In genomic region chr6:32148722-32149576, GRCh38 we compare ENCODE assay signal across 10 cellular contexts. TPM values are rescaled to one million over a fixed set of nuclear protein-coding genes. Genes with fewer than 3 reads are reported as not detected.
DNase-seq lines count a peak whose midpoint lies in the region; ATAC-seq and TF ChIP-seq lines count a peak whose summit lies in the region.
"Had no signal": no experiment of that assay in that cellular context is flagged by ENCODE, and none has a peak within 500 bp of the region (broad histone marks: within the 10 kb centered on the region; RNA-seq: fewer than 3 reads in every experiment).

No MANE protein-coding gene starts in this region.

- POLR2A ChIA-PET in activated CD4-positive, alpha-beta T cell treated with anti-CD3 and anti-CD28 coated beads, Interleukin-2, amount 10 ng/mL, durations not matched to agents 7 days and 5 days (lab: Charles Lee), result interaction anchor here (0.5 kb wide), 1 partner anchor 596 kb away, joined by 3 read pairs; no protein-coding TSS in a partner anchor

- no peaks in the 10 kb centered on the region for H3K27me3 ChIP-seq in dorsolateral prefrontal cortex

- intact Hi-C loops in CD14-positive monocyte (cut with micrococcal nuclease) (loop anchor here in 1 of 2 donors (1.0 kb wide), 1 partner anchor 27 kb away; the partner anchor contains the start of gene AGPAT1), dorsolateral prefrontal cortex (cut with DNase I) (no loop called here)

- ATAC-seq in natural killer cell treated with Interleukin-12 subunit alpha and Interleukin-12 subunit beta and Interleukin-15 and Interleukin-18, amount 100 ng/mL, for 72 hours, result peak; percentile 90 to 95
- ATAC-seq in stimulated activated naive CD8-positive, alpha-beta T cell treated with anti-CD3 and anti-CD28 coated beads, Interleukin-15, amount 100 ng/mL, for 72 hours, result peak; percentile 79
- ATAC-seq in GM18868 (IDR thresholded peaks at IDR 0.05; ENCODE audit: unreplicated experiment) (no peak), HG02678 (IDR thresholded peaks at IDR 0.05; ENCODE audit: unreplicated experiment) (no peak)
- ATAC-seq: Panc1 had no signal

- H3K36me3 Mint-ChIP-seq in CD14-positive monocyte, result peaks cover 0 to 13% of the 10 kb centered on the region in 2 donors
- peaks cover 2% of the 10 kb centered on the region for H3K36me3 Mint-ChIP-seq in activated CD4-positive, alpha-beta T cell treated with anti-CD3 and anti-CD28 coated beads, Interleukin-2, amount 10 ng/mL, durations not matched to agents 7 days and 5 days (ENCODE audit: low read depth)
- no peaks in the 10 kb centered on the region for H3K36me3 Mint-ChIP-seq in natural killer cell treated with Interleukin-12 subunit alpha and Interleukin-12 subunit beta and Interleukin-15 and Interleukin-18, amount 100 ng/mL, for 72 hours

- CTCF ChIA-PET in activated CD4-positive, alpha-beta T cell treated with anti-CD3 and anti-CD28 coated beads, Interleukin-2, amount 10 ng/mL, durations not matched to agents 7 days and 5 days (lab: Charles Lee), result interaction anchor here (0.9 to 1.5 kb wide), 3 partner anchors 19 to 29 kb away, joined by 3 to 7 read pairs (median 5); partner anchors contain the start of genes ATF6B and FKBPL

- H3K4me3 ChIP-seq in dorsolateral prefrontal cortex, result peak overlapping the region in 36 of 59 donors; percentile 7 to 95 (median 81)

- in situ Hi-C loops in KBM-7 (cut with MboI; ENCODE audit: low pct_unique_long_range_greater_than_20kb, low sequenced_read_pairs), result no loop called here

- peak overlapping the region in 2 of 59 donors; percentile 92 to 98 for H3K27ac ChIP-seq in dorsolateral prefrontal cortex
- H3K27ac ChIP-seq: C4-2B had no signal

- DNase-seq in CD14-positive monocyte (ENCODE audit: low spot score) (peak; percentile 85), dorsolateral prefrontal cortex (peak in 3 of 10 donors; percentile 12 to 65 (median 58)), KBM-7 (no peak)
- DNase-seq in activated CD4-positive, alpha-beta T cell treated with anti-CD3 and anti-CD28 coated beads, Interleukin-2, amount 10 ng/mL, durations not matched to agents 7 days and 5 days, result peak; percentile 63
- peak; percentile 82 for DNase-seq in natural killer cell treated with Interleukin-12 subunit alpha and Interleukin-12 subunit beta and Interleukin-15 and Interleukin-18, amount 100 ng/mL, for 72 hours (ENCODE audit: low spot score)
- DNase-seq in stimulated activated naive CD8-positive, alpha-beta T cell treated with anti-CD3 and anti-CD28 coated beads, Interleukin-15, amount 100 ng/mL, for 72 hours, result peak; percentile 81 to 86

- H3K4me3 Mint-ChIP-seq in CD14-positive monocyte, result peak overlapping the region; percentile 87 to 95
- H3K4me3 Mint-ChIP-seq in activated CD4-positive, alpha-beta T cell treated with anti-CD3 and anti-CD28 coated beads, Interleukin-2, amount 10 ng/mL, durations not matched to agents 7 days and 5 days, result peak overlapping the region; percentile 65
- peak overlapping the region; percentile 85 for H3K4me3 Mint-ChIP-seq in natural killer cell treated with Interleukin-12 subunit alpha and Interleukin-12 subunit beta and Interleukin-15 and Interleukin-18, amount 100 ng/mL, for 72 hours
- H3K4me3 Mint-ChIP-seq in stimulated activated naive CD8-positive, alpha-beta T cell treated with anti-CD3 and anti-CD28 coated beads, Interleukin-15, amount 100 ng/mL, for 72 hours, result peak overlapping the region; percentile 83 to 89

- H3K27me3 Mint-ChIP-seq in CD14-positive monocyte (ENCODE audit: low read depth in 3 of 3), result peaks cover 60 to 77% (median 69%) of the 10 kb centered on the region in 3 donors
- H3K27me3 Mint-ChIP-seq in activated CD4-positive, alpha-beta T cell treated with anti-CD3 and anti-CD28 coated beads, Interleukin-2, amount 10 ng/mL, durations not matched to agents 7 days and 5 days, result peaks cover 59% of the 10 kb centered on the region
- H3K27me3 Mint-ChIP-seq in natural killer cell treated with Interleukin-12 subunit alpha and Interleukin-12 subunit beta and Interleukin-15 and Interleukin-18, amount 100 ng/mL, for 72 hours, result peaks cover 35 to 43% of the 10 kb centered on the region in 2 donors
- peaks cover 22% of the 10 kb centered on the region for H3K27me3 Mint-ChIP-seq in stimulated activated naive CD8-positive, alpha-beta T cell treated with anti-CD3 and anti-CD28 coated beads, Interleukin-15, amount 100 ng/mL, for 72 hours

- peak overlapping the region in 5 of 7 donors; percentile 58 to 83 (median 77) for H3K27ac Mint-ChIP-seq in CD14-positive monocyte
- peak overlapping the region; percentile 54 for H3K27ac Mint-ChIP-seq in activated CD4-positive, alpha-beta T cell treated with anti-CD3 and anti-CD28 coated beads, Interleukin-2, amount 10 ng/mL, durations not matched to agents 7 days and 5 days
- H3K27ac Mint-ChIP-seq in natural killer cell treated with Interleukin-12 subunit alpha and Interleukin-12 subunit beta and Interleukin-15 and Interleukin-18, amount 100 ng/mL, for 72 hours, result peak overlapping the region; percentile 51 to 80
- H3K27ac Mint-ChIP-seq in stimulated activated naive CD8-positive, alpha-beta T cell treated with anti-CD3 and anti-CD28 coated beads, Interleukin-15, amount 100 ng/mL, for 72 hours, result peak overlapping the region; percentile 53 to 77

- H3K9me3 Mint-ChIP-seq in CD14-positive monocyte, result peaks cover 0 to 29% (median 11%) of the 10 kb centered on the region in 7 donors
- peaks cover 3% of the 10 kb centered on the region for H3K9me3 Mint-ChIP-seq in activated CD4-positive, alpha-beta T cell treated with anti-CD3 and anti-CD28 coated beads, Interleukin-2, amount 10 ng/mL, durations not matched to agents 7 days and 5 days
- no peaks in the 10 kb centered on the region for H3K9me3 Mint-ChIP-seq in natural killer cell treated with Interleukin-12 subunit alpha and Interleukin-12 subunit beta and Interleukin-15 and Interleukin-18, amount 100 ng/mL, for 72 hours
- no peaks in the 10 kb centered on the region for H3K9me3 Mint-ChIP-seq in stimulated activated naive CD8-positive, alpha-beta T cell treated with anti-CD3 and anti-CD28 coated beads, Interleukin-15, amount 100 ng/mL, for 72 hours

- TF ChIP-seq CTCF in CD14-positive monocyte (IDR thresholded peaks at IDR 0.05) (peak; percentile 70), dorsolateral prefrontal cortex (IDR thresholded peaks at IDR 0.05 in 54 of 56, conservative IDR thresholded peaks at IDR 0.05 in 2 of 56; ENCODE audit: low read depth in 1 of 56, partially characterized antibody in 56 of 56) (no peak)

- peaks cover 28% of the 10 kb centered on the region for H3K4me1 Mint-ChIP-seq in CD14-positive monocyte
- H3K4me1 Mint-ChIP-seq in activated CD4-positive, alpha-beta T cell treated with anti-CD3 and anti-CD28 coated beads, Interleukin-2, amount 10 ng/mL, durations not matched to agents 7 days and 5 days, result peaks cover 33% of the 10 kb centered on the region
- H3K4me1 Mint-ChIP-seq in natural killer cell treated with Interleukin-12 subunit alpha and Interleukin-12 subunit beta and Interleukin-15 and Interleukin-18, amount 100 ng/mL, for 72 hours (ENCODE audit: low read depth in 2 of 2), result peaks cover 33 to 49% of the 10 kb centered on the region in 2 donors
- H3K4me1 Mint-ChIP-seq in stimulated activated naive CD8-positive, alpha-beta T cell treated with anti-CD3 and anti-CD28 coated beads, Interleukin-15, amount 100 ng/mL, for 72 hours, result peaks cover 56% of the 10 kb centered on the region

RNA-seq across cellular contexts. Expression of gene PRRT1, which starts 2.8 kb away (rescaled TPM):
- polyA plus RNA-seq in CD14-positive monocyte, result not detected
- total RNA-seq in activated CD4-positive, alpha-beta T cell treated with anti-CD3 and anti-CD28 coated beads, Interleukin-2, amount 10 ng/mL, durations not matched to agents 7 days and 5 days, result under 1 TPM; 0.17 to 0.23 TPM
- 100 to 1,000 TPM in 2 of 120 experiments, 10 to 100 TPM in 118; 29.0 to 121 (median 64.1) TPM for total RNA-seq in dorsolateral prefrontal cortex
- total RNA-seq in natural killer cell treated with Interleukin-12 subunit alpha and Interleukin-12 subunit beta and Interleukin-15 and Interleukin-18, amount 100 ng/mL, for 72 hours, result under 1 TPM; 0.17 to 0.33 TPM

RNA-seq across cellular contexts. Expression of gene PPT2, which starts 5.0 kb away (rescaled TPM):
- 1 to 10 TPM; 1.8 to 4.0 TPM for polyA plus RNA-seq in CD14-positive monocyte
- 1 to 10 TPM; 8.3 to 9.2 TPM for total RNA-seq in activated CD4-positive, alpha-beta T cell treated with anti-CD3 and anti-CD28 coated beads, Interleukin-2, amount 10 ng/mL, durations not matched to agents 7 days and 5 days
- total RNA-seq in dorsolateral prefrontal cortex, result 10 to 100 TPM; 21.2 to 55.9 (median 31.2) TPM
- 10 to 100 TPM; 10.8 to 32.3 TPM for total RNA-seq in natural killer cell treated with Interleukin-12 subunit alpha and Interleukin-12 subunit beta and Interleukin-15 and Interleukin-18, amount 100 ng/mL, for 72 hours

RNA-seq across cellular contexts. Expression of gene EGFL8, which starts 15.4 kb away (rescaled TPM):
- under 1 TPM in 1 of 2 donors, not detected in 1; 0.22 TPM for polyA plus RNA-seq in CD14-positive monocyte
- total RNA-seq in activated CD4-positive, alpha-beta T cell treated with anti-CD3 and anti-CD28 coated beads, Interleukin-2, amount 10 ng/mL, durations not matched to agents 7 days and 5 days, result 1 to 10 TPM; 6.0 to 8.6 TPM
- 10 to 100 TPM in 115 of 120 experiments, 1 to 10 TPM in 5; 8.7 to 37.5 (median 19.8) TPM for total RNA-seq in dorsolateral prefrontal cortex
- 10 to 100 TPM in 1 of 2 donors, 1 to 10 TPM in 1; 8.3 to 15.0 TPM for total RNA-seq in natural killer cell treated with Interleukin-12 subunit alpha and Interleukin-12 subunit beta and Interleukin-15 and Interleukin-18, amount 100 ng/mL, for 72 hours

RNA-seq across cellular contexts. Expression of gene FKBPL, which starts 18.9 kb away (rescaled TPM):
- 1 to 10 TPM; 1.2 to 1.8 TPM for polyA plus RNA-seq in CD14-positive monocyte
- total RNA-seq in activated CD4-positive, alpha-beta T cell treated with anti-CD3 and anti-CD28 coated beads, Interleukin-2, amount 10 ng/mL, durations not matched to agents 7 days and 5 days, result 1 to 10 TPM; 6.6 to 7.8 TPM
- total RNA-seq in dorsolateral prefrontal cortex, result 1 to 10 TPM; 2.2 to 8.2 (median 5.4) TPM
- total RNA-seq in natural killer cell treated with Interleukin-12 subunit alpha and Interleukin-12 subunit beta and Interleukin-15 and Interleukin-18, amount 100 ng/mL, for 72 hours, result 1 to 10 TPM; 5.5 to 6.0 TPM

RNA-seq across cellular contexts. Expression of gene ATF6B, which starts 20.9 kb away (rescaled TPM):
- 10 to 100 TPM; 15.7 to 17.8 TPM for polyA plus RNA-seq in CD14-positive monocyte
- total RNA-seq in activated CD4-positive, alpha-beta T cell treated with anti-CD3 and anti-CD28 coated beads, Interleukin-2, amount 10 ng/mL, durations not matched to agents 7 days and 5 days, result 100 to 1,000 TPM; 141 to 142 TPM
- total RNA-seq in dorsolateral prefrontal cortex, result 100 to 1,000 TPM in 8 of 120 experiments, 10 to 100 TPM in 112; 61.3 to 117 (median 80.7) TPM
- total RNA-seq in natural killer cell treated with Interleukin-12 subunit alpha and Interleukin-12 subunit beta and Interleukin-15 and Interleukin-18, amount 100 ng/mL, for 72 hours, result 100 to 1,000 TPM; 125 to 132 TPM

Comparison
In these comparisons a context has a peak if more than half of its experiments do, and no peak if none do; other contexts are left out.
1. ATAC-seq: peak in natural killer cell treated with Interleukin-12 subunit alpha and Interleukin-12 subunit beta and Interleukin-15 and Interleukin-18, amount 100 ng/mL, for 72 hours (2 of 2) and stimulated activated naive CD8-positive, alpha-beta T cell treated with anti-CD3 and anti-CD28 coated beads, Interleukin-15, amount 100 ng/mL, for 72 hours (single experiment); none in GM18868 (single experiment) and HG02678 (single experiment).
2. RNA of gene PRRT1, which starts 2.8 kb away (total RNA-seq): 29.0 to 121 TPM in dorsolateral prefrontal cortex; 0.17 to 0.33 TPM in natural killer cell treated with Interleukin-12 subunit alpha and Interleukin-12 subunit beta and Interleukin-15 and Interleukin-18, amount 100 ng/mL, for 72 hours and 0.17 to 0.23 TPM in activated CD4-positive, alpha-beta T cell treated with anti-CD3 and anti-CD28 coated beads, Interleukin-2, amount 10 ng/mL, durations not matched to agents 7 days and 5 days; every median in the first group is over 10 times any median in the second.
3. Peak in every context shown above with its lines, with median percentiles within 50 percentile points of each other: H3K27ac Mint-ChIP-seq and H3K4me3 Mint-ChIP-seq.